ENCODE assay signal across 8 cellular contexts in genomic region chr12:77049767-77050353, GRCh38. TPM values are rescaled to one million over a fixed set of nuclear protein-coding genes. Genes with fewer than 3 reads are reported as not detected.
DNase-seq lines count a peak whose midpoint lies in the region; ATAC-seq and TF ChIP-seq lines count a peak whose summit lies in the region.

No MANE protein-coding gene starts in this region.

- no peaks in the 10 kb centered on the region for H3K27me3 Mint-ChIP-seq in CD4-positive, alpha-beta T cell

- 32% methylated on average over 4 of the region's 4 CpGs for WGBS in prostate gland

- TF ChIP-seq CTCF in CD4-positive, alpha-beta T cell (IDR thresholded peaks at IDR 0.05) = peak; percentile 86
- peak; percentile 87 for TF ChIP-seq CTCF in fibroblast of pulmonary artery (IDR thresholded peaks at IDR 0.05; ENCODE audit: low read length, missing control alignments)
- peak; percentile 32 to 78 (median 66) for TF ChIP-seq CTCF in prostate gland (IDR thresholded peaks at IDR 0.05)

- no peaks in the 10 kb centered on the region for H3K9me3 ChIP-seq in CD4-positive, alpha-beta T cell (ENCODE audit: control insufficient read depth, low read length)
- no peaks in the 10 kb centered on the region for H3K9me3 ChIP-seq in prostate gland

- peak; percentile 88 for ATAC-seq in CD4-positive, alpha-beta T cell (ENCODE audit: poor library complexity)
- ATAC-seq in GM18861 (IDR thresholded peaks at IDR 0.05; ENCODE audit: unreplicated experiment) (peak; percentile 95), HG02970 (IDR thresholded peaks at IDR 0.05; ENCODE audit: low FRiP score, unreplicated experiment) (peak; percentile 83), SK-N-SH treated with all-trans-retinoic acid at 6 μM for 48 hours (peak; percentile 85)

- H3K4me3 ChIP-seq in fibroblast of pulmonary artery (replicated peaks; ENCODE audit: low read depth, low read length) (no peak overlapping the region), prostate gland (no peak overlapping the region)

- H3K4me1 ChIP-seq in prostate gland (replicated peaks) = no peaks in the 10 kb centered on the region

- no peaks in the 10 kb centered on the region for H3K9me3 Mint-ChIP-seq in CD4-positive, alpha-beta T cell

- DNase-seq in CD4-positive, alpha-beta T cell = no peak
- DNase-seq in NCI-H146 (lab: John Stamatoyannopoulos, UW) (peak; percentile 78), fibroblast of pulmonary artery (ENCODE audit: low read depth) (peak; percentile 81), prostate gland (ENCODE audit: low spot score) (peak; percentile 39), 8988T (no peak)

- H3K36me3 Mint-ChIP-seq in CD4-positive, alpha-beta T cell (ENCODE audit: low read depth) = no peaks in the 10 kb centered on the region

- TF ChIP-seq POLR2A in prostate gland (IDR thresholded peaks at IDR 0.05) = no peak

- intact Hi-C loops in CD4-positive, alpha-beta T cell (cut with DNase I, micrococcal nuclease) = no loop called here
- intact Hi-C loops in prostate gland (cut with DNase I) = loop anchor here (5.0 kb wide), 2 partner anchors 637 to 877 kb away; no protein-coding TSS in a partner anchor

- no peak overlapping the region for H3K27ac Mint-ChIP-seq in CD4-positive, alpha-beta T cell

- CTCF ChIA-PET in CD4-positive, alpha-beta T cell (lab: Charles Lee) = interaction anchor here (0.8 to 1.4 kb wide), 2 partner anchors 23 to 39 kb away, joined by 3 read pairs; no protein-coding TSS in a partner anchor

- H3K4me3 Mint-ChIP-seq in CD4-positive, alpha-beta T cell = no peak overlapping the region

- H3K4me1 Mint-ChIP-seq in CD4-positive, alpha-beta T cell (ENCODE audit: low read depth) = no peaks in the 10 kb centered on the region

- H3K27ac ChIP-seq in CD4-positive, alpha-beta T cell (ENCODE audit: low read depth, low read length) = no peak overlapping the region
- H3K27ac ChIP-seq in prostate gland = no peak overlapping the region

- POLR2A ChIA-PET in CD4-positive, alpha-beta T cell (lab: Charles Lee) = no interaction called here

- no peaks in the 10 kb centered on the region for H3K36me3 ChIP-seq in prostate gland

- H3K27me3 ChIP-seq in CD4-positive, alpha-beta T cell (ENCODE audit: control insufficient read depth, insufficient read depth, low read length) = no peaks in the 10 kb centered on the region
- H3K27me3 ChIP-seq in prostate gland (replicated peaks; ENCODE audit: insufficient read depth) = no peaks in the 10 kb centered on the region

TF ChIP-seq in SK-N-SH treated with all-trans-retinoic acid at 6 μM for 48 hours, 23 proteins besides CTCF, POLR2A, EP300 and RAD21:
- TF ChIP-seq CSDC2 (CRISPR knock-in tag; IDR thresholded peaks at IDR 0.05) (no peak), ISL1 (CRISPR knock-in tag; IDR thresholded peaks at IDR 0.05) (no peak), RARB (CRISPR knock-in tag; IDR thresholded peaks at IDR 0.05) (no peak), TOX (CRISPR knock-in tag; IDR thresholded peaks at IDR 0.05; ENCODE audit: borderline replicate concordance) (no peak), ZNF70 (CRISPR knock-in tag; IDR thresholded peaks at IDR 0.05) (no peak)

RNA-seq across cellular contexts. Expression of gene E2F7, which starts 15.5 kb away (rescaled TPM):
- under 1 TPM; 0.14 to 0.16 TPM for total RNA-seq in CD4-positive, alpha-beta T cell
- 1 to 10 TPM in 1 of 2 donors, under 1 TPM in 1; 0.36 to 3.5 TPM for total RNA-seq in prostate gland

Comparison
In these comparisons a context has a peak if more than half of its experiments do, and no peak if none do; other contexts are left out.
1. DNase-seq: peak in NCI-H146 (single experiment), fibroblast of pulmonary artery (single experiment) and prostate gland (single experiment); none in CD4-positive, alpha-beta T cell (0 of 10) and 8988T (single experiment).
2. Peak in every context shown above with its lines, with median percentiles within 50 percentile points of each other: ATAC-seq and CTCF ChIP-seq.